23 cellular contexts compared by ENCODE assay signal in the genomic region with DNA sequence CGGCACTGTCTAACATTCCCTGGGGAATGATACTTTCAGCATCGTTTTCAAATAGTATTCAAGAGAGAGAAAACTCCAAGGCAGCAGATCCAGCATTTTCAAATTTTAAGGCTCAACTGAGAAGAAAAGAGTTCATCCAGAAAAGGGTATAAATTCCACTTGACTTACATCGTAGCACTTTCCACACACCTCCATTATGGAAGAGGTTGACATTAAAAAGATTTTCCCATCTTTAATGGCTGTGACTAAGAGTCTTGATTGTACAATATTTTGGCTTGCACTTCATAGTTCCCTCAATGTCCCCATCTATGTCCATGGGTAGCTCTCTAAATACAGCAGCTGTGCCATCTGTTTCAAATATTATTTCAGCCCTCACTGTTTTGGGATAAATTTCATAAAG.
"Had no signal": no experiment of that assay in that cellular context is flagged by ENCODE, and none has a peak within 500 bp of the region (broad histone marks: within the 10 kb centered on the region; RNA-seq: fewer than 3 reads in every experiment).

No MANE protein-coding gene starts in this region.

- ATAC-seq: left colon; left lung; lower lobe of right lung; natural killer cell; right lobe of liver; stimulated activated effector memory CD8-positive, alpha-beta T cell treated with anti-CD3 and anti-CD28 coated beads, Interleukin-12 subunit alpha, Interleukin-12 subunit beta, amount 100 ng/mL, for 72 hours; upper lobe of right lung had no signal

- H3K27ac ChIP-seq: left lung, lower lobe of right lung, ovary, right atrium auricular region, right lobe of liver, skin epidermis, spleen, suprapubic skin, thoracic aorta, tibial artery, upper lobe of right lung had no signal

- H3K4me1 ChIP-seq: left lung, lower lobe of right lung, right atrium auricular region, right lobe of liver, spleen, suprapubic skin, tibial artery, upper lobe of right lung had no signal

- H3K36me3 ChIP-seq: left lung, lower lobe of right lung, ovary, right atrium auricular region, right lobe of liver, spleen, suprapubic skin, thoracic aorta, tibial artery, upper lobe of right lung had no signal

- H3K4me3 ChIP-seq: left lung, lower lobe of right lung, ovary, right atrium auricular region, right lobe of liver, skin epidermis, spleen, suprapubic skin, thoracic aorta, tibial artery, upper lobe of right lung had no signal

- DNase-seq: hypothalamus; immature natural killer cell; kidney; left colon; left lung; lower lobe of right lung; mesendoderm; naive B cell; natural killer cell; nephron progenitor cell; ovary; right lobe of liver; spleen; stimulated activated CD4-positive, alpha-beta T cell treated with anti-CD3 and anti-CD28 coated beads, Interleukin-4, amount 100 ng/mL, for 24 hours; stimulated activated naive CD4-positive, alpha-beta T cell; tibial artery; trophoblast cell; upper lobe of right lung had no signal

- H3K27me3 ChIP-seq: left lung, ovary, right atrium auricular region, right lobe of liver, suprapubic skin, tibial artery had no signal

- H3K9me3 ChIP-seq: left lung, lower lobe of right lung, ovary, right atrium auricular region, right lobe of liver, suprapubic skin, thoracic aorta, tibial artery, upper lobe of right lung had no signal
